Comparison of ENCODE assay signal across 8 cellular contexts in genomic region chr5:157108961-157109360, GRCh38. TPM values are rescaled to one million over a fixed set of nuclear protein-coding genes. Genes with fewer than 3 reads are reported as not detected.
A peak's percentile ranks its signal among the peaks of the same experiment; 100 is the strongest.
DNase-seq lines count a peak whose midpoint lies in the region; ATAC-seq and TF ChIP-seq lines count a peak whose summit lies in the region.

TSS of gene HAVCR2 (minus strand) at chr5:157109044. CDS start at chr5:157108983, 61 bp downstream.

- TF ChIP-seq CTCF in heart left ventricle (IDR thresholded peaks at IDR 0.05) (no peak), endothelial cell (IDR thresholded peaks at IDR 0.05; ENCODE audit: unreplicated experiment) (no peak)

- no peaks in the 10 kb centered on the region for H3K9me3 Mint-ChIP-seq in endothelial cell (ENCODE audit: unreplicated experiment)

- peaks cover 2% of the 10 kb centered on the region for H3K27me3 Mint-ChIP-seq in endothelial cell (ENCODE audit: unreplicated experiment)

- peak within 1 kb of the TSS in 5 of 12 donors; percentile 9 to 87 (median 24) for H3K27ac ChIP-seq in heart left ventricle

- WGBS in heart left ventricle, 4 donors, result 48 to 53% (median 50%) methylated on average over 3 of the region's 3 CpGs

- no peaks in the 10 kb centered on the region for H3K9me3 ChIP-seq in heart left ventricle

- H3K4me1 ChIP-seq in heart left ventricle, result peaks cover 0 to 38% (median 0%) of the 10 kb centered on the region in 12 donors

- intact Hi-C loops in heart left ventricle (cut with DNase I), result no loop called here

- peaks cover 0 to 11% (median 0%) of the 10 kb centered on the region in 9 donors for H3K36me3 ChIP-seq in heart left ventricle

- no peak for TF ChIP-seq POLR2A in heart left ventricle (IDR thresholded peaks at IDR 0.05)

- no peak within 1 kb of the TSS for H3K4me3 Mint-ChIP-seq in endothelial cell (ENCODE audit: unreplicated experiment)

- H3K4me1 Mint-ChIP-seq in endothelial cell (ENCODE audit: unreplicated experiment), result peaks cover 9% of the 10 kb centered on the region

- no peaks in the 10 kb centered on the region for H3K27me3 ChIP-seq in heart left ventricle

- peak; percentile 90 for ATAC-seq in GM19452 (IDR thresholded peaks at IDR 0.05; ENCODE audit: unreplicated experiment)
- peak; percentile 88 for ATAC-seq in HG03469 (IDR thresholded peaks at IDR 0.05; ENCODE audit: unreplicated experiment)
- peak in 3 of 4 donors; percentile 55 to 86 (median 68) for ATAC-seq in heart left ventricle

- H3K36me3 Mint-ChIP-seq in endothelial cell (ENCODE audit: low read depth, unreplicated experiment), result no peaks in the 10 kb centered on the region

- DNase-seq in Ammon's horn (ENCODE audit: low spot score) (peak; percentile 72), heart left ventricle (peak in 3 of 5 donors; percentile 24 to 55 (median 30)), ureter (ENCODE audit: low spot score) (no peak), endothelial cell (ENCODE audit: low spot score) (no peak)
- DNase-seq in activated CD4-positive, alpha-beta T cell treated with anti-CD3 and anti-CD28 coated beads, Interleukin-2, amount 50 U/mL, for 48 hours, result peak; percentile 50 to 67
- peak; percentile 45 for DNase-seq in stimulated activated CD4-positive, alpha-beta T cell treated with anti-CD3 and anti-CD28 coated beads, Interleukin-4, amount 100 ng/mL, for 24 hours

- H3K27ac Mint-ChIP-seq in endothelial cell (ENCODE audit: unreplicated experiment), result no peak within 1 kb of the TSS

- H3K4me3 ChIP-seq in heart left ventricle, result peak within 1 kb of the TSS in 9 of 12 donors; percentile 7 to 61 (median 25)

RNA-seq across cellular contexts. Expression of gene HAVCR2, which starts in this region (rescaled TPM):
- total RNA-seq in heart left ventricle (10 to 100 TPM in 2 of 9 donors, 1 to 10 TPM in 7; 1.0 to 39.2 (median 1.9) TPM), ureter (5.6 TPM), endothelial cell (ENCODE audit: unreplicated experiment) (0.15 TPM)
- polyA plus RNA-seq in heart left ventricle, result 1 to 10 TPM in 1 of 2 donors, under 1 TPM in 1; 0.80 to 1.9 TPM

Comparison
In these comparisons a context has a peak if more than half of its experiments do, and no peak if none do; other contexts are left out.
1. DNase-seq: peak in Ammon's horn (single experiment), activated CD4-positive, alpha-beta T cell treated with anti-CD3 and anti-CD28 coated beads, Interleukin-2, amount 50 U/mL, for 48 hours (2 of 2), heart left ventricle (3 of 5) and stimulated activated CD4-positive, alpha-beta T cell treated with anti-CD3 and anti-CD28 coated beads, Interleukin-4, amount 100 ng/mL, for 24 hours (single experiment); none in ureter (single experiment) and endothelial cell (single experiment).
2. Peak in every context shown above with its lines, with median percentiles within 50 percentile points of each other: ATAC-seq.